ENCODE assay signal across 1 cellular context in genomic region chr2:32356735-32357544, GRCh38.
TF ChIP-seq lines count a peak whose summit lies in the region.

Gene BIRC6, plus strand, starts transcription at chr2:32357023. Its CDS starts 139 bp downstream, at chr2:32357162.

TF ChIP-seq in HepG2, 621 proteins besides CTCF, POLR2A, EP300 and RAD21 (continued from another document and continues in another):
- peak; percentile 78 for TF ChIP-seq SAFB2 (CRISPR knock-in tag; IDR thresholded peaks at IDR 0.05; ENCODE audit: borderline replicate concordance, low read depth)
- peak; percentile 26 for TF ChIP-seq MYNN (CRISPR knock-in tag; IDR thresholded peaks at IDR 0.05; ENCODE audit: low read depth)
- peak; percentile 81 for TF ChIP-seq SKIL (CRISPR knock-in tag; IDR thresholded peaks at IDR 0.05; ENCODE audit: borderline replicate concordance)
- TF ChIP-seq REL (CRISPR knock-in tag; conservative IDR thresholded peaks at IDR 0.05): peak; percentile 92
- peak; percentile 87 for TF ChIP-seq ZFP90 (CRISPR knock-in tag; IDR thresholded peaks at IDR 0.05; ENCODE audit: borderline replicate concordance)
- peak; percentile 92 for TF ChIP-seq DMTF1 (CRISPR knock-in tag; IDR thresholded peaks at IDR 0.05)
- TF ChIP-seq ATF5 (CRISPR knock-in tag; IDR thresholded peaks at IDR 0.05; ENCODE audit: low read depth): peak; percentile 89; the same call in 1 of the 2 replicates
- peak; percentile 66 for TF ChIP-seq PHF5A (CRISPR knock-in tag; IDR thresholded peaks at IDR 0.05; ENCODE audit: low read depth, unreplicated experiment)
- peak; percentile 93 for TF ChIP-seq ZNF776 (CRISPR knock-in tag; IDR thresholded peaks at IDR 0.05)
- TF ChIP-seq NR2F2 (IDR thresholded peaks at IDR 0.05; ENCODE audit: borderline replicate concordance, low read depth): peak; percentile 14; the same call in 1 of the 2 replicates
- TF ChIP-seq PRDM15 (CRISPR knock-in tag; IDR thresholded peaks at IDR 0.05): peak; percentile 18; the same call in 1 of the 2 replicates
- peak; percentile 72 for TF ChIP-seq FOXA3 (CRISPR knock-in tag; IDR thresholded peaks at IDR 0.05)
- no peak; the same call in none of the 2 replicates for TF ChIP-seq MTERF4 (CRISPR knock-in tag; IDR thresholded peaks at IDR 0.05)
- no peak for TF ChIP-seq PBX2 (CRISPR knock-in tag; IDR thresholded peaks at IDR 0.05)
- peak; percentile 95 for TF ChIP-seq NFKBIZ (CRISPR knock-in tag; IDR thresholded peaks at IDR 0.05)
- TF ChIP-seq ZSCAN9 (CRISPR knock-in tag; IDR thresholded peaks at IDR 0.05; ENCODE audit: borderline replicate concordance): peak; percentile 92
- TF ChIP-seq ZNF737 (CRISPR knock-in tag; IDR thresholded peaks at IDR 0.05; ENCODE audit: borderline replicate concordance): no peak
- TF ChIP-seq NR2F6 (IDR thresholded peaks at IDR 0.05): no peak
- TF ChIP-seq NR2F6 (CRISPR knock-in tag; IDR thresholded peaks at IDR 0.05): peak; percentile 69
- TF ChIP-seq ZNF446 (CRISPR knock-in tag; IDR thresholded peaks at IDR 0.05): peak; percentile 96
- no peak for TF ChIP-seq ZBTB39 (CRISPR knock-in tag; IDR thresholded peaks at IDR 0.05)
- TF ChIP-seq SMAD1 (CRISPR knock-in tag; IDR thresholded peaks at IDR 0.05; ENCODE audit: borderline replicate concordance, low read depth): peak; percentile 73; the same call in 1 of the 2 replicates
- no peak for TF ChIP-seq ZNF282 (IDR thresholded peaks at IDR 0.05; ENCODE audit: partially characterized antibody)
- no peak for TF ChIP-seq SP1 (IDR thresholded peaks at IDR 0.05)
- peak; percentile 31 for TF ChIP-seq SP1 (CRISPR knock-in tag; IDR thresholded peaks at IDR 0.05)
- peak; percentile 16; the same call in 1 of the 2 replicates for TF ChIP-seq STAG1 (CRISPR knock-in tag; IDR thresholded peaks at IDR 0.05)
- TF ChIP-seq ZNF335 (CRISPR knock-in tag; IDR thresholded peaks at IDR 0.05): peak; percentile 58; the same call in 1 of the 2 replicates
- peak; percentile 52; the same call in 1 of the 2 replicates for TF ChIP-seq RNF2 (conservative IDR thresholded peaks at IDR 0.05; ENCODE audit: low read depth)
- no peak; the same call in 1 of the 2 replicates for TF ChIP-seq NCOA1 (CRISPR knock-in tag; IDR thresholded peaks at IDR 0.05)
- TF ChIP-seq XRCC5 (optimal IDR thresholded peaks at IDR 0.05; ENCODE audit: low read length): peak; percentile 86
- TF ChIP-seq ZNF614 (CRISPR knock-in tag; IDR thresholded peaks at IDR 0.05; ENCODE audit: borderline replicate concordance): peak; percentile 90; the same call in 1 of the 2 replicates
- TF ChIP-seq IRF9 (CRISPR knock-in tag; IDR thresholded peaks at IDR 0.05; ENCODE audit: borderline replicate concordance): peak; percentile 92
- TF ChIP-seq ZBTB20 (CRISPR knock-in tag; IDR thresholded peaks at IDR 0.05; ENCODE audit: borderline replicate concordance, low read depth): peak; percentile 92
- peak; percentile 87 for TF ChIP-seq JARID2 (CRISPR knock-in tag; IDR thresholded peaks at IDR 0.05; ENCODE audit: insufficient replicate concordance)
- no peak for TF ChIP-seq NBN (conservative IDR thresholded peaks at IDR 0.05)
- TF ChIP-seq TOPORS (CRISPR knock-in tag; IDR thresholded peaks at IDR 0.05): peak; percentile 87; the same call in 1 of the 2 replicates
- TF ChIP-seq SALL1 (CRISPR knock-in tag; IDR thresholded peaks at IDR 0.05): peak; percentile 91
- TF ChIP-seq CENPT (CRISPR knock-in tag; IDR thresholded peaks at IDR 0.05; ENCODE audit: low read depth): peak; percentile 53
- TF ChIP-seq ZNF672 (CRISPR knock-in tag; IDR thresholded peaks at IDR 0.05): peak; percentile 90; the same call in 1 of the 2 replicates
- TF ChIP-seq ELF4 (CRISPR knock-in tag; IDR thresholded peaks at IDR 0.05; ENCODE audit: borderline replicate concordance): peak; percentile 92; the same call in 1 of the 2 replicates
- TF ChIP-seq MAFF (IDR thresholded peaks at IDR 0.05; ENCODE audit: low read depth, low read length): peak; percentile 45; the same call in 1 of the 2 replicates
- TF ChIP-seq ZNF235 (CRISPR knock-in tag; IDR thresholded peaks at IDR 0.05; ENCODE audit: borderline replicate concordance): peak; percentile 96
- TF ChIP-seq BORCS8-MEF2B (CRISPR knock-in tag; IDR thresholded peaks at IDR 0.05): peak; percentile 90
- peak; percentile 19; the same call in 1 of the 2 replicates for TF ChIP-seq HMG20A (CRISPR knock-in tag; IDR thresholded peaks at IDR 0.05; ENCODE audit: borderline replicate concordance)
- TF ChIP-seq IKZF5 (CRISPR knock-in tag; IDR thresholded peaks at IDR 0.05): peak; percentile 96
- TF ChIP-seq HHEX (CRISPR knock-in tag; IDR thresholded peaks at IDR 0.05): no peak
- TF ChIP-seq TRIM24 (CRISPR knock-in tag; IDR thresholded peaks at IDR 0.05): no peak; the same call in 1 of the 2 replicates
- TF ChIP-seq ZSCAN20 (CRISPR knock-in tag; IDR thresholded peaks at IDR 0.05; ENCODE audit: borderline replicate concordance): peak; percentile 52
- TF ChIP-seq NFIC (IDR thresholded peaks at IDR 0.05; ENCODE audit: low read length): no peak
